In genomic region chr2:238814815-238815214, GRCh38 we compare ENCODE assay signal across 5 cellular contexts.
"Had no signal": no experiment of that assay in that cellular context is flagged by ENCODE, and none has a peak within 500 bp of the region (broad histone marks: within the 10 kb centered on the region; RNA-seq: fewer than 3 reads in every experiment).

No MANE protein-coding gene starts in this region.

- H3K27ac Mint-ChIP-seq: GM23338, HFFc6, IgD-negative memory B cell had no signal

- H3K9me3 Mint-ChIP-seq: IgD-negative memory B cell had no signal

- H3K4me3 Mint-ChIP-seq: GM23338, HFFc6 had no signal

- DNase-seq: HFFc6 had no signal

- H3K36me3 Mint-ChIP-seq: IgD-negative memory B cell had no signal

- ATAC-seq: GM23338, HCT116, HepG2 had no signal

- H3K4me1 Mint-ChIP-seq: IgD-negative memory B cell had no signal
